ENCODE assay signal across 8 cellular contexts in the genomic region with DNA sequence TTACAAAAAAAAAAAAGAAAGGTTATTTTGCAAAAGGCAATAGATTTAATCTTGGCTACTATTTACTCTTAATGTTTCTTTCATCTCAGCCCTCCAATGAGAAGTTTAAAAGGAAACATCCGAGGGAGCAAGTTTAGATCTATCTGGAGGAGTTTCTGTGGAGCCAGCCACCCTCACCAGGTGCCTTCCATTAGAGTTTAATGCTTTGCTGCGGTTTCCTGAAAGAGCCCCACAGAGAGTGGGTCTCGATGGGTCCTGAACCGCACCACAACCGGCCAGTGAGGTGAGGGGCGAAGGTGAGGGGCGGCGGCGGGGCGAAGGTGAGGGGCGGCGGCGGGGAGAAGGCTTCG. TPM values are rescaled to one million over a fixed set of nuclear protein-coding genes. Genes with fewer than 3 reads are reported as not detected.
DNase-seq lines count a peak whose midpoint lies in the region; ATAC-seq and TF ChIP-seq lines count a peak whose summit lies in the region.

No MANE protein-coding gene starts in this region.

- H3K9me3 Mint-ChIP-seq in IgD-negative memory B cell: peaks cover 0 to 5% (median 4%) of the 10 kb centered on the region in 3 donors

- H3K27me3 ChIP-seq in brain microvascular endothelial cell (replicated peaks): no peaks in the 10 kb centered on the region
- H3K27me3 ChIP-seq in thoracic aorta (replicated peaks; ENCODE audit: insufficient read depth): no peaks in the 10 kb centered on the region

- peaks cover 6 to 9% (median 7%) of the 10 kb centered on the region in 3 donors for H3K4me1 Mint-ChIP-seq in IgD-negative memory B cell

- peaks cover 3% of the 10 kb centered on the region for H3K36me3 Mint-ChIP-seq in IgD-negative memory B cell

- peaks cover 3 to 15% of the 10 kb centered on the region in 2 donors for H3K4me1 ChIP-seq in thoracic aorta (ENCODE audit: control insufficient read depth in 1 of 2, low read depth in 2 of 2)

- no peak overlapping the region for H3K27ac ChIP-seq in brain microvascular endothelial cell
- peak overlapping the region; percentile 56 to 63 for H3K27ac ChIP-seq in thoracic aorta

- H3K27me3 Mint-ChIP-seq in IgD-negative memory B cell: no peaks in the 10 kb centered on the region

- intact Hi-C loops in left colon (cut with DNase I, micrococcal nuclease): no loop called here

- H3K4me3 ChIP-seq in brain microvascular endothelial cell (ENCODE audit: low read depth, low read length) (peak overlapping the region; percentile 81), thoracic aorta (peak overlapping the region; percentile 93)

- in situ Hi-C loops in brain microvascular endothelial cell (cut with HindIII; ENCODE audit: low pct_ligation_motif_present, low sequenced_read_pairs): no loop called here

- H3K36me3 ChIP-seq in brain microvascular endothelial cell (replicated peaks): no peaks in the 10 kb centered on the region
- no peaks in the 10 kb centered on the region for H3K36me3 ChIP-seq in thoracic aorta

- no peaks in the 10 kb centered on the region for H3K9me3 ChIP-seq in thoracic aorta

- peak; percentile 2 for DNase-seq in activated effector memory CD4-positive, alpha-beta T cell treated with Interleukin-2 at 50 U/mL for 16 hours
- DNase-seq in activated effector memory CD4-positive, alpha-beta T cell treated with anti-CD3 and anti-CD28 coated beads, Interleukin-2, amount 50 U/mL, for 16 hours: no peak
- no peak for DNase-seq in brain microvascular endothelial cell
- no peak for DNase-seq in left colon
- no peak for DNase-seq in thoracic aorta (ENCODE audit: low spot score)
- no peak for DNase-seq in SIG-M5 treated with dmso at 0.1 percent for 504 hours (lab: John Stamatoyannopoulos, UW; ENCODE audit: unreplicated experiment)

- peak overlapping the region; percentile 77 to 98 (median 94) for H3K27ac Mint-ChIP-seq in IgD-negative memory B cell

- peak overlapping the region; percentile 93 to 98 (median 96) for H3K4me3 Mint-ChIP-seq in IgD-negative memory B cell

- ATAC-seq in left colon (peak; percentile 20), thoracic aorta (ENCODE audit: insufficient number of reproducible peaks, low FRiP score, low read depth) (no peak), HG03039 (IDR thresholded peaks at IDR 0.05; ENCODE audit: unreplicated experiment) (no peak)

- TF ChIP-seq CTCF in brain microvascular endothelial cell (IDR thresholded peaks at IDR 0.05; ENCODE audit: low read depth, low read length, missing control alignments) (no peak), thoracic aorta (IDR thresholded peaks at IDR 0.05) (no peak)

RNA-seq across cellular contexts. Expression of gene PRKN, which starts 0.6 kb away (rescaled TPM):
- polyA plus RNA-seq in IgD-negative memory B cell: 0.55 TPM
- total RNA-seq in left colon: 1 to 10 TPM; 5.4 to 5.5 TPM
- total RNA-seq in thoracic aorta: 10 to 100 TPM; 10.4 to 23.8 TPM

RNA-seq across cellular contexts. Expression of gene PACRG, which starts 0.8 kb away (rescaled TPM):
- polyA plus RNA-seq in IgD-negative memory B cell: not detected
- total RNA-seq in left colon: 1 to 10 TPM in 1 of 2 donors, under 1 TPM in 1; 0.70 to 1.3 TPM
- total RNA-seq in thoracic aorta: 10 to 100 TPM in 1 of 2 donors, not detected in 1; 13.0 TPM
